11 cellular contexts compared by ENCODE assay signal in the genomic region with DNA sequence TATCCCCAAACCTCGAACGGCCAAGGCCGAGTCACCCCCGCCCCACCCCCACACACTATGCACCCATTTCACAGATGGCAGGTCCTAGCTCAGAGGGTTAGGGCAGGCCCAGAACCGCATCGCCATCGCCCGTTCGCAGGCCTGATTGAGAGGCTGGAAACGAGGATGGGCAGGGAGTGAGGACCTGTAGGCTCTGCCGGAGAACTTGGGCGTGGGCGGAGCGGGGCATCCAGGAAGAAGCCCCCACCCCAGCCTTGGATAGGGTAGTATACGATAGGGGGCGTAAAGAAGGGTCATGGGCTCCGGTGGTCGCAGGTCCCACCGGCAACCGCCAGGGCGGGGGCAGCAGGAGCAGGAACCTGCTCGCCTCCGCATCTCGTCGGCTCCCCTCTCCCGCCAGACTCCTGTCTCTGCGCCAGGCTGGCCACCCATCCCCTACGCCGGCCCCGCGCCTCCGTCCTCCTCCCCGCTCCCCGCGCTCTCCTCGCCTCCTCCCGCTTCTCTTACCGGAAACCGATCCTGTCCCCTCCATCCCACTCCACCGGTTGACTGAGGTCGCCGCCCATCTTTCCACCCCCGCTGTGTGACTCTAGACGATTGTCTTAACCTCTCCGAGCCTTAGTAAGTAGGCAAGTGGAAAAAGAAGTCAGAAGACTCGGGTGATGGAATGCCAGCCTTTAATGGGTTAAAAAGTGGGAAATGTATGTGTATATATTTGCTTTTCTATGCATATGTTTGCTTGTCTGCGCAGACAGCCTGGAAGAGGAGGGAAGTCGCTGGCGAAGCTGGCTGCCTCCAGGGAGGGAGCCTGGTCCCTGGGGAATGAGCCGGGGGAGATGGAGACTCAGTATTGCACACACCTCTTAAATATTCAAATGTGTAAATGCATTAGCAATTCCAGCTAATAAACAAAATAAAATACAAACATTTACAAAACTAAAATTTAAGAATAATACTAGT. TPM values are rescaled to one million over a fixed set of nuclear protein-coding genes. Genes with fewer than 3 reads are reported as not detected.
DNase-seq lines count a peak whose midpoint lies in the region; ATAC-seq and TF ChIP-seq lines count a peak whose summit lies in the region.
"Had no signal": no experiment of that assay in that cellular context is flagged by ENCODE, and none has a peak within 500 bp of the region (broad histone marks: within the 10 kb centered on the region; RNA-seq: fewer than 3 reads in every experiment).

No MANE protein-coding gene starts in this region.

- H3K9me3 Mint-ChIP-seq in GM23338: no peaks in the 10 kb centered on the region

- ATAC-seq in GM23338: peak; percentile 64
- ATAC-seq: mucosa of descending colon had no signal

- TF ChIP-seq CTCF in GM23338 (conservative IDR thresholded peaks at IDR 0.05; ENCODE audit: low read depth in 2 of 2) (peak; percentile 21 to 39; a peak in 3 of 4 replicates), PC-9 (conservative IDR thresholded peaks at IDR 0.05) (no peak)

- peak overlapping the region; percentile 72 for H3K4me3 Mint-ChIP-seq in GM23338

- H3F3A ChIP-seq in GM23338 (replicated peaks; ENCODE audit: low read depth) (0 out of 2 replicates have a peak, but pooled peaks cover 3% of the 10 kb centered on the region), PC-9 (ENCODE audit: insufficient read depth, low read depth) (peaks cover 58% of the 10 kb centered on the region)

- H3K9me2 ChIP-seq in GM23338 (ENCODE audit: insufficient read depth) (no peaks in the 10 kb centered on the region), PC-9 (ENCODE audit: insufficient read depth) (no peaks in the 10 kb centered on the region)

- H3K27me3 ChIP-seq in ACC112 (ENCODE audit: insufficient read depth, low read length) (no peaks in the 10 kb centered on the region), GM23338 (ENCODE audit: insufficient read depth) (peaks cover 35% of the 10 kb centered on the region), PC-9 (ENCODE audit: insufficient read depth, low read depth) (no peaks in the 10 kb centered on the region)

- POLR2A ChIA-PET in PC-9 (lab: Charles Lee; ENCODE audit: unreplicated experiment): no interaction called here

- intact Hi-C loops in PC-9 (cut with micrococcal nuclease; ENCODE audit: unreplicated experiment): no loop called here

- DNase-seq in GM23338 (ENCODE audit: low spot score) (peak; percentile 79), PC-9 (no peak), iPS-NIHi11 (ENCODE audit: low spot score) (peak; percentile 73), NCI-H146 (lab: John Stamatoyannopoulos, UW) (no peak), NCI-H2227 treated with DMSO at 0.1 percent for 48 hours (lab: John Stamatoyannopoulos, UW) (no peak)
- no peak for DNase-seq in activated CD8-positive, alpha-beta memory T cell treated with anti-CD3 and anti-CD28 coated beads for 24 hours
- DNase-seq in central memory CD4-positive, alpha-beta T cell: no peak
- DNase-seq: mucosa of descending colon, NCI-H2029 treated with DMSO at 0.1 percent for 48 hours, small intestine had no signal

- no peaks in the 10 kb centered on the region for H3K9me3 ChIP-seq in PC-9 (ENCODE audit: insufficient read depth, low read depth)
- H3K9me3 ChIP-seq: mucosa of descending colon had no signal

- H2AFZ ChIP-seq in ACC112 (ENCODE audit: low read length, unreplicated experiment) (no peak overlapping the region), GM23338 (peak overlapping the region; percentile 92), PC-9 (no peak overlapping the region)

- no peaks in the 10 kb centered on the region for H3K36me3 ChIP-seq in ACC112 (ENCODE audit: insufficient read depth, low read length)
- H3K36me3 ChIP-seq in GM23338 (ENCODE audit: insufficient read depth): no peaks in the 10 kb centered on the region
- H3K36me3 ChIP-seq in PC-9 (ENCODE audit: low read depth): no peaks in the 10 kb centered on the region

- peak overlapping the region; percentile 50; the same call in 1 of the 2 replicates for H3K4me3 ChIP-seq in ACC112 (ENCODE audit: low read depth, low read length)
- peak overlapping the region; percentile 68 for H3K4me3 ChIP-seq in GM23338
- H3K4me3 ChIP-seq in PC-9: no peak overlapping the region
- H3K4me3 ChIP-seq: mucosa of descending colon had no signal

- CTCF ChIA-PET in PC-9 (lab: Charles Lee): no interaction called here

- H3K27me3 Mint-ChIP-seq in GM23338 (ENCODE audit: insufficient read depth, low read depth, poor library complexity): peaks cover 33% of the 10 kb centered on the region

- H3K4me1 ChIP-seq in ACC112 (ENCODE audit: control insufficient read depth, insufficient read depth, low read length, unreplicated experiment): peaks cover 40% of the 10 kb centered on the region
- H3K4me1 ChIP-seq in GM23338 (ENCODE audit: insufficient read depth): peaks cover 23% of the 10 kb centered on the region
- peaks cover 75% of the 10 kb centered on the region for H3K4me1 ChIP-seq in PC-9 (replicated peaks; ENCODE audit: insufficient read depth)

- H3K36me3 Mint-ChIP-seq in GM23338 (ENCODE audit: low read depth): no peaks in the 10 kb centered on the region

- H3K4me1 Mint-ChIP-seq in GM23338: peaks cover 25% of the 10 kb centered on the region

- H4K20me1 ChIP-seq in GM23338 (replicated peaks; ENCODE audit: insufficient read depth) (no peaks in the 10 kb centered on the region), PC-9 (ENCODE audit: insufficient read depth) (no peaks in the 10 kb centered on the region)

- H3K27ac Mint-ChIP-seq in GM23338: no peak overlapping the region

- H3K79me2 ChIP-seq in ACC112 (ENCODE audit: control insufficient read depth, insufficient read depth, low read length, unreplicated experiment): no peaks in the 10 kb centered on the region
- H3K79me2 ChIP-seq in GM23338 (replicated peaks; ENCODE audit: insufficient read depth): no peaks in the 10 kb centered on the region
- no peaks in the 10 kb centered on the region for H3K79me2 ChIP-seq in PC-9 (ENCODE audit: low read depth)

- peak overlapping the region; percentile 82 for H3K4me2 ChIP-seq in GM23338
- H3K4me2 ChIP-seq in PC-9: no peak overlapping the region

- BruUV-seq in PC-9 (replicated peaks; lab: Mats Ljungman, UMichigan): no TSS peak

- H3K27ac ChIP-seq in ACC112 (ENCODE audit: low read depth, low read length) (no peak overlapping the region), GM23338 (ENCODE audit: low read depth) (no peak overlapping the region), PC-9 (0 out of 2 replicates have a peak overlapping the region, but pooled peaks have one; percentile 67)

TF ChIP-seq in GM23338, 12 proteins besides CTCF, POLR2A, EP300 and RAD21 (continues in another document):
- TF ChIP-seq, protein P1, sequence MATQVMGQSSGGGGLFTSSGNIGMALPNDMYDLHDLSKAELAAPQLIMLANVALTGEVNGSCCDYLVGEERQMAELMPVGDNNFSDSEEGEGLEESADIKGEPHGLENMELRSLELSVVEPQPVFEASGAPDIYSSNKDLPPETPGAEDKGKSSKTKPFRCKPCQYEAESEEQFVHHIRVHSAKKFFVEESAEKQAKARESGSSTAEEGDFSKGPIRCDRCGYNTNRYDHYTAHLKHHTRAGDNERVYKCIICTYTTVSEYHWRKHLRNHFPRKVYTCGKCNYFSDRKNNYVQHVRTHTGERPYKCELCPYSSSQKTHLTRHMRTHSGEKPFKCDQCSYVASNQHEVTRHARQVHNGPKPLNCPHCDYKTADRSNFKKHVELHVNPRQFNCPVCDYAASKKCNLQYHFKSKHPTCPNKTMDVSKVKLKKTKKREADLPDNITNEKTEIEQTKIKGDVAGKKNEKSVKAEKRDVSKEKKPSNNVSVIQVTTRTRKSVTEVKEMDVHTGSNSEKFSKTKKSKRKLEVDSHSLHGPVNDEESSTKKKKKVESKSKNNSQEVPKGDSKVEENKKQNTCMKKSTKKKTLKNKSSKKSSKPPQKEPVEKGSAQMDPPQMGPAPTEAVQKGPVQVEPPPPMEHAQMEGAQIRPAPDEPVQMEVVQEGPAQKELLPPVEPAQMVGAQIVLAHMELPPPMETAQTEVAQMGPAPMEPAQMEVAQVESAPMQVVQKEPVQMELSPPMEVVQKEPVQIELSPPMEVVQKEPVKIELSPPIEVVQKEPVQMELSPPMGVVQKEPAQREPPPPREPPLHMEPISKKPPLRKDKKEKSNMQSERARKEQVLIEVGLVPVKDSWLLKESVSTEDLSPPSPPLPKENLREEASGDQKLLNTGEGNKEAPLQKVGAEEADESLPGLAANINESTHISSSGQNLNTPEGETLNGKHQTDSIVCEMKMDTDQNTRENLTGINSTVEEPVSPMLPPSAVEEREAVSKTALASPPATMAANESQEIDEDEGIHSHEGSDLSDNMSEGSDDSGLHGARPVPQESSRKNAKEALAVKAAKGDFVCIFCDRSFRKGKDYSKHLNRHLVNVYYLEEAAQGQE (IDR thresholded peaks at IDR 0.05; ENCODE audit: unreplicated experiment): no peak
- TF ChIP-seq ZNF331 (CRISPR knock-in tag; IDR thresholded peaks at IDR 0.05; ENCODE audit: low read depth) (no peak), EZH2phosphoT487 (IDR thresholded peaks at IDR 0.05; ENCODE audit: unreplicated experiment) (no peak), NANOG (IDR thresholded peaks at IDR 0.05; ENCODE audit: borderline replicate concordance) (no peak), ZNF114 (CRISPR knock-in tag; IDR thresholded peaks at IDR 0.05) (no peak), JUNB (IDR thresholded peaks at IDR 0.05; ENCODE audit: unreplicated experiment) (no peak)

RNA-seq across cellular contexts. Expression of a gene that starts 52.8 kb away (rescaled TPM):
- total RNA-seq in GM23338 (2014; rRNA removed; shearing (Covaris generic)): not detected in 2 replicates
- not detected in 2 replicates for polyA plus RNA-seq in GM23338 (2016; fragmentation: Nextera tagmentation; extraction: Ambion mirVana)
- not detected in 2 replicates for total RNA-seq in PC-9 (2021)

Comparison
In these comparisons a context has a peak if more than half of its experiments do, and no peak if none do; other contexts are left out.
1. DNase-seq: peak in GM23338 (single experiment) and iPS-NIHi11 (single experiment); none in PC-9 (0 of 2), NCI-H146 (single experiment), NCI-H2227 treated with DMSO at 0.1 percent for 48 hours (single experiment), activated CD8-positive, alpha-beta memory T cell treated with anti-CD3 and anti-CD28 coated beads for 24 hours (single experiment) and central memory CD4-positive, alpha-beta T cell (single experiment).